ENCODE assay signal across 30 cellular contexts in the genomic region with DNA sequence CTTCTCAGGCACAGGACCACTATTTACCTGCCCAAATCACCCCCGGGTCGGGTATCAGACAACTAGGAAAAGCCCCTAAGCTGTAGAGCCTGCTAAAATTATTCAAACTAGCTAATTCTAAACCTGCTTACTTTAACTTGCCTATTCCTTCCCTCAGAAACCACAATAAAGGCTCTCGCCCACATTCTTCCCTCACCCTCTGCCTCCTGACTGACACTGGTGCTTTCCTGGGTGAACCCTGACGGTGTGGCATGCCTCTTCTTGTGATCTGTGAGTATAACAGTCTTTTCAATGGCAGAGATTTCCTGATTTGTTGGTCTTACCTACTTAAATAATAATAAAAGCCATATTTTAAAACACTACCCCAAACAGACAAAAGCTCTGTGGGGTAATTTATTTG.
"Had no signal": no experiment of that assay in that cellular context is flagged by ENCODE, and none has a peak within 500 bp of the region (broad histone marks: within the 10 kb centered on the region; RNA-seq: fewer than 3 reads in every experiment).

No MANE protein-coding gene starts in this region.

- H3K27ac Mint-ChIP-seq: activated B cell treated with CpG ODN at 0.5 μM for 24 hours; activated CD4-positive, alpha-beta T cell treated with anti-CD3 and anti-CD28 coated beads for 36 hours; activated naive CD4-positive, alpha-beta T cell treated with anti-CD3 and anti-CD28 coated beads, Interleukin-2, amount 50 U/mL, for 72 hours; activated T-helper 1 cell treated with anti-CD3 and anti-CD28 coated beads, Interleukin-12 subunit alpha, Interleukin-12 subunit beta, Interleukin-2, Interleukin-4 antibody, amounts not matched to agents 30 ng/mL and 10 ng/mL and 1 ng/mL, durations not matched to agents 14 hours and 24 hours and 36 hours; memory B cell; naive thymus-derived CD8-positive, alpha-beta T cell; stimulated activated memory B cell treated with anti-CD40 and anti-IgM and Interleukin-4, amounts not matched to agents 10 μg/mL and 1 μg/mL and 100 μg/mL, for 72 hours; stimulated activated naive CD8-positive, alpha-beta T cell treated with anti-CD3 and anti-CD28 coated beads, Interleukin-15, amount 100 ng/mL, for 72 hours; T-helper 2 cell treated with Interferon-gamma antibody and Interleukin-4, amounts not matched to agents 5 μg/mL and 100 μg/mL, for 36 hours had no signal

- H3K27me3 Mint-ChIP-seq: activated B cell treated with CpG ODN at 0.5 μM for 24 hours; activated CD4-positive, alpha-beta T cell treated with anti-CD3 and anti-CD28 coated beads for 36 hours; memory B cell; naive thymus-derived CD8-positive, alpha-beta T cell; stimulated activated memory B cell treated with anti-CD40 and anti-IgM and Interleukin-4, amounts not matched to agents 10 μg/mL and 1 μg/mL and 100 μg/mL, for 72 hours; stimulated activated naive CD8-positive, alpha-beta T cell treated with anti-CD3 and anti-CD28 coated beads, Interleukin-15, amount 100 ng/mL, for 72 hours had no signal

- ATAC-seq: activated CD4-positive, alpha-beta T cell treated with anti-CD3 and anti-CD28 coated beads for 36 hours; activated naive CD4-positive, alpha-beta T cell treated with anti-CD3 and anti-CD28 coated beads, Interleukin-2, amount 50 U/mL, for 72 hours; body of pancreas; gastrocnemius medialis; left cardiac atrium; naive thymus-derived CD8-positive, alpha-beta T cell; pancreas; stimulated activated memory B cell treated with anti-CD40 and anti-IgM and Interleukin-4, amounts not matched to agents 10 μg/mL and 1 μg/mL and 100 μg/mL, for 72 hours; stimulated activated naive CD8-positive, alpha-beta T cell treated with anti-CD3 and anti-CD28 coated beads, Interleukin-15, amount 100 ng/mL, for 72 hours had no signal

- H3K4me3 Mint-ChIP-seq: activated B cell treated with CpG ODN at 0.5 μM for 24 hours; activated CD4-positive, alpha-beta T cell treated with anti-CD3 and anti-CD28 coated beads for 36 hours; activated T-helper 1 cell treated with anti-CD3 and anti-CD28 coated beads, Interleukin-12 subunit alpha, Interleukin-12 subunit beta, Interleukin-2, Interleukin-4 antibody, amounts not matched to agents 30 ng/mL and 10 ng/mL and 1 ng/mL, durations not matched to agents 14 hours and 24 hours and 36 hours; memory B cell; naive thymus-derived CD8-positive, alpha-beta T cell; neural crest cell; stimulated activated memory B cell treated with anti-CD40 and anti-IgM and Interleukin-4, amounts not matched to agents 10 μg/mL and 1 μg/mL and 100 μg/mL, for 72 hours; stimulated activated naive CD8-positive, alpha-beta T cell treated with anti-CD3 and anti-CD28 coated beads, Interleukin-15, amount 100 ng/mL, for 72 hours; T-helper 2 cell treated with Interferon-gamma antibody and Interleukin-4, amounts not matched to agents 5 μg/mL and 100 μg/mL, for 36 hours had no signal

- H3K27me3 ChIP-seq: body of pancreas, cardiac muscle cell, colonic mucosa, gastrocnemius medialis, hepatocyte, pancreas, sigmoid colon had no signal

- H3K9me3 Mint-ChIP-seq: activated B cell treated with CpG ODN at 0.5 μM for 24 hours; activated naive CD4-positive, alpha-beta T cell treated with anti-CD3 and anti-CD28 coated beads, Interleukin-2, amount 50 U/mL, for 72 hours; activated T-helper 1 cell treated with anti-CD3 and anti-CD28 coated beads, Interleukin-12 subunit alpha, Interleukin-12 subunit beta, Interleukin-2, Interleukin-4 antibody, amounts not matched to agents 30 ng/mL and 10 ng/mL and 1 ng/mL, durations not matched to agents 14 hours and 24 hours and 36 hours; memory B cell; neural crest cell; stimulated activated memory B cell treated with anti-CD40 and anti-IgM and Interleukin-4, amounts not matched to agents 10 μg/mL and 1 μg/mL and 100 μg/mL, for 72 hours; stimulated activated naive CD8-positive, alpha-beta T cell treated with anti-CD3 and anti-CD28 coated beads, Interleukin-15, amount 100 ng/mL, for 72 hours; T-helper 2 cell treated with Interferon-gamma antibody and Interleukin-4, amounts not matched to agents 5 μg/mL and 100 μg/mL, for 36 hours had no signal

- H3K36me3 Mint-ChIP-seq: activated naive CD4-positive, alpha-beta T cell treated with anti-CD3 and anti-CD28 coated beads, Interleukin-2, amount 50 U/mL, for 72 hours; memory B cell; naive thymus-derived CD8-positive, alpha-beta T cell; stimulated activated memory B cell treated with anti-CD40 and anti-IgM and Interleukin-4, amounts not matched to agents 10 μg/mL and 1 μg/mL and 100 μg/mL, for 72 hours had no signal

- H3K36me3 ChIP-seq: cardiac muscle cell, colonic mucosa, gastrocnemius medialis, pancreas, prostate gland, sigmoid colon had no signal

- H3K4me1 Mint-ChIP-seq: activated B cell treated with CpG ODN at 0.5 μM for 24 hours; memory B cell; neural crest cell; stimulated activated memory B cell treated with anti-CD40 and anti-IgM and Interleukin-4, amounts not matched to agents 10 μg/mL and 1 μg/mL and 100 μg/mL, for 72 hours had no signal

- H3K4me3 ChIP-seq: body of pancreas, cardiac muscle cell, colonic mucosa, gastrocnemius medialis, hepatocyte, pancreas, prostate gland, sigmoid colon had no signal

- DNase-seq: activated B cell treated with CpG ODN at 0.5 μM for 24 hours; activated CD4-positive, alpha-beta T cell treated with anti-CD3 and anti-CD28 coated beads for 36 hours; activated CD8-positive, alpha-beta memory T cell treated with anti-CD3 and anti-CD28 coated beads for 24 hours; activated effector memory CD4-positive, alpha-beta T cell treated with anti-CD3 and anti-CD28 coated beads, Interleukin-2, amount 50 U/mL, for 16 hours; body of pancreas; cerebellar nuclear complex; colonic mucosa; effector CD8-positive, alpha-beta T cell; gastrocnemius medialis; left cardiac atrium; midbrain; naive thymus-derived CD8-positive, alpha-beta T cell; pancreas; sigmoid colon; small intestine; stimulated activated CD4-positive, alpha-beta T cell treated with anti-CD3 and anti-CD28 coated beads, Interleukin-1b, Interleukin-23, amount 100 ng/mL, for 48 hours; stimulated activated CD4-positive, alpha-beta T cell treated with anti-CD3 and anti-CD28 coated beads, Interleukin-4, amount 100 ng/mL, for 4 hours; stimulated activated CD8-positive, alpha-beta memory T cell treated with anti-CD3 and anti-CD28 coated beads, Interleukin-4, amount 100 ng/mL, for 48 hours; stimulated activated naive CD8-positive, alpha-beta T cell treated with anti-CD3 and anti-CD28 coated beads, Interleukin-15, amount 100 ng/mL, for 72 hours; substantia nigra; T-helper 1 cell had no signal
